Comparison of ENCODE assay signal across 1 cellular context in genomic region chr3:49279376-49279775, GRCh38.
TF ChIP-seq lines count a peak whose summit lies in the region.

No MANE protein-coding gene starts in this region.

TF ChIP-seq in IMR-90, 13 proteins besides CTCF, POLR2A, EP300 and RAD21 (continued from another document):
- no peak for TF ChIP-seq ELK1 (IDR thresholded peaks at IDR 0.05; ENCODE audit: borderline replicate concordance, low read depth, low read length)
- TF ChIP-seq BHLHE40 (IDR thresholded peaks at IDR 0.05; ENCODE audit: low read depth, low read length), result no peak
- no peak for TF ChIP-seq CEBPB (IDR thresholded peaks at IDR 0.05; ENCODE audit: low read depth, low read length)
- no peak for TF ChIP-seq SMC3 (IDR thresholded peaks at IDR 0.05; ENCODE audit: low read depth, low read length)
